Comparison of ENCODE assay signal across 26 cellular contexts in the genomic region with DNA sequence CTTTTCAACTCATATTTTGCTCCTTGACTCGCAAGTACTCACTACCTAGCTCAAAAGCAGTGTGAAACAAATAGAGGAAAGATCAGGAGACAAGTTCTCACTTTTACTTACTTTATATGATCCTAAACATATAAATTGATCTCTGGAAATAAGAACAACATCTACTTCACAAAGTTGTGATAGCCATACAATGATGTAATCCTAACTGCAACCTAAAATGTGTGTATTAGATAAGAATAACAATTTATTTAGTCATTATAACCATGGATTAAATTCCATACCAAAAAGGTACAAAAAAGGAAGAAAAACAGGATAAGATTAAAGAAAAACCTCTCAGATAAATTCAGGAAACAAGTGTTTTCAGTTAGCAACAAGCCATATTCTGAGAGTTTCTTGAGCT.
DNase-seq lines count a peak whose midpoint lies in the region; ATAC-seq, FAIRE-seq and TF ChIP-seq lines count a peak whose summit lies in the region.
"Had no signal": no experiment of that assay in that cellular context is flagged by ENCODE, and none has a peak within 500 bp of the region (broad histone marks: within the 10 kb centered on the region; RNA-seq: fewer than 3 reads in every experiment).

No MANE protein-coding gene starts in this region.

- no peaks in the 10 kb centered on the region for H3K9me3 Mint-ChIP-seq in activated T-cell treated with anti-CD3 and anti-CD28 coated beads, Interleukin-2, amount 50 U/mL, for 72 hours
- no peaks in the 10 kb centered on the region for H3K9me3 Mint-ChIP-seq in activated T-cell treated with anti-CD3 and anti-CD28 coated beads, Interleukin-2, amount 50 U/mL, for 4 hours
- peaks cover 1% of the 10 kb centered on the region for H3K9me3 Mint-ChIP-seq in nephron progenitor cell
- H3K9me3 Mint-ChIP-seq: CD4-positive, CD25-positive, alpha-beta regulatory T cell; CD8-positive, alpha-beta T cell; H9; HFFc6 had no signal

- CTCF ChIA-PET in HEK293 (lab: Yijun Ruan, JAX): no interaction called here

- H3K4me1 ChIP-seq in HEK293 (ENCODE audit: control insufficient read depth, insufficient read depth, low read length): peaks cover 18% of the 10 kb centered on the region
- H3K4me1 ChIP-seq: BLaER1 had no signal

- TF ChIP-seq CTCF in HEK293 (tag by site-specific recombination; IDR thresholded peaks at IDR 0.05): no peak
- TF ChIP-seq CTCF in nephron progenitor cell (IDR thresholded peaks at IDR 0.05): no peak

- no peaks in the 10 kb centered on the region for H3K27me3 Mint-ChIP-seq in activated T-cell treated with anti-CD3 and anti-CD28 coated beads, Interleukin-2, amount 50 U/mL, for 72 hours (ENCODE audit: low read depth)
- H3K27me3 Mint-ChIP-seq in activated T-cell treated with anti-CD3 and anti-CD28 coated beads, Interleukin-2, amount 50 U/mL, for 4 hours (ENCODE audit: low read depth): no peaks in the 10 kb centered on the region
- peaks cover 2% of the 10 kb centered on the region for H3K27me3 Mint-ChIP-seq in nephron progenitor cell (ENCODE audit: low read depth, poor library complexity)
- H3K27me3 Mint-ChIP-seq: B cell; CD4-positive, CD25-positive, alpha-beta regulatory T cell had no signal

- H3K36me3 Mint-ChIP-seq in activated T-cell treated with anti-CD3 and anti-CD28 coated beads, Interleukin-2, amount 50 U/mL, for 72 hours (ENCODE audit: insufficient read depth in 2 of 2): peaks cover 0 to 3% of the 10 kb centered on the region in 2 donors
- peaks cover 9% of the 10 kb centered on the region for H3K36me3 Mint-ChIP-seq in activated T-cell treated with anti-CD3 and anti-CD28 coated beads, Interleukin-2, amount 50 U/mL, for 4 hours (ENCODE audit: insufficient read depth)
- H3K36me3 Mint-ChIP-seq in nephron progenitor cell (ENCODE audit: low read depth): peaks cover 11% of the 10 kb centered on the region

- peaks cover 8% of the 10 kb centered on the region for H3K4me1 Mint-ChIP-seq in activated T-cell treated with anti-CD3 and anti-CD28 coated beads, Interleukin-2, amount 50 U/mL, for 72 hours (ENCODE audit: low read depth)
- peaks cover 14% of the 10 kb centered on the region for H3K4me1 Mint-ChIP-seq in activated T-cell treated with anti-CD3 and anti-CD28 coated beads, Interleukin-2, amount 50 U/mL, for 4 hours (ENCODE audit: low read depth)
- H3K4me1 Mint-ChIP-seq in nephron progenitor cell: no peaks in the 10 kb centered on the region

- peak; percentile 29 for FAIRE-seq in endometrium (lab: Jason Lieb, UNC)
- FAIRE-seq: A204.1, GM12878, GM19239, H1 had no signal

- no peak for ATAC-seq in activated T-cell treated with anti-CD3 and anti-CD28 coated beads, Interleukin-2, amount 50 U/mL, for 72 hours (replicated peaks in 1 of 2)
- ATAC-seq in activated T-cell treated with anti-CD3 and anti-CD28 coated beads, Interleukin-2, amount 50 U/mL, for 4 hours: no peak
- ATAC-seq: CD8-positive, alpha-beta T cell; GM12878; HCT116 had no signal

- no peak for DNase-seq in activated T-cell treated with anti-CD3 and anti-CD28 coated beads, Interleukin-2, amount 50 U/mL, for 72 hours
- no peak for DNase-seq in activated T-cell treated with anti-CD3 and anti-CD28 coated beads, Interleukin-2, amount 50 U/mL, for 4 hours
- DNase-seq in nephron progenitor cell (no peak), NCI-H2171 (lab: John Stamatoyannopoulos, UW) (no peak), NCI-H82 treated with DMSO at 0.1 percent for 48 hours (lab: John Stamatoyannopoulos, UW; ENCODE audit: unreplicated experiment) (no peak)
- DNase-seq in activated naive CD4-positive, alpha-beta T cell treated with Interleukin-2 at 50 U/mL for 16 hours: no peak
- DNase-seq: Caco-2; CD4-positive, CD25-positive, alpha-beta regulatory T cell; CD8-positive, alpha-beta T cell; DMS153; DND-41; GDM1; GM23248; H9; HFFc6 had no signal

- H3K36me3 ChIP-seq in HEK293 (ENCODE audit: control insufficient read depth in 2 of 2, insufficient read depth in 1 of 2, low read length in 2 of 2): peaks cover 0 to 3% of the 10 kb centered on the region in 2 experiments; a peak in 1 of 3 replicates

- no peaks in the 10 kb centered on the region for H3K9me3 ChIP-seq in HEK293 (ENCODE audit: control insufficient read depth, insufficient read depth, low read depth, low read length)
- H3K9me3 ChIP-seq: BLaER1, Caco-2 had no signal

- H3K4me3 ChIP-seq in HEK293 (ENCODE audit: low read depth, low read length): no peak overlapping the region
- H3K4me3 ChIP-seq: BLaER1, GM12878, GM23248 had no signal

- POLR2A ChIA-PET in HEK293 (lab: Yijun Ruan, JAX): interaction anchor here (0.6 kb wide), 1 partner anchor 46 kb away, joined by 6 read pairs; no protein-coding TSS in a partner anchor

- H3K27ac Mint-ChIP-seq in activated T-cell treated with anti-CD3 and anti-CD28 coated beads, Interleukin-2, amount 50 U/mL, for 72 hours: peak overlapping the region; percentile 42
- peak overlapping the region; percentile 71 for H3K27ac Mint-ChIP-seq in nephron progenitor cell
- H3K27ac Mint-ChIP-seq: B cell; CD8-positive, alpha-beta T cell; H9; HFFc6 had no signal

- no peak overlapping the region for H3K4me3 Mint-ChIP-seq in activated T-cell treated with anti-CD3 and anti-CD28 coated beads, Interleukin-2, amount 50 U/mL, for 72 hours
- H3K4me3 Mint-ChIP-seq in activated T-cell treated with anti-CD3 and anti-CD28 coated beads, Interleukin-2, amount 50 U/mL, for 4 hours: no peak overlapping the region
- H3K4me3 Mint-ChIP-seq in nephron progenitor cell: no peak overlapping the region
- H3K4me3 Mint-ChIP-seq: B cell; CD4-positive, CD25-positive, alpha-beta regulatory T cell; CD8-positive, alpha-beta T cell; H9; HFFc6 had no signal

- H3K27ac ChIP-seq in HEK293 (ENCODE audit: extremely low read depth, low read depth, low read length): no peak overlapping the region
- H3K27ac ChIP-seq: 22Rv1, BLaER1, C4-2B, GM23248 had no signal

TF ChIP-seq in HEK293, 187 proteins besides CTCF, POLR2A, EP300 and RAD21:
- TF ChIP-seq, protein P1, sequence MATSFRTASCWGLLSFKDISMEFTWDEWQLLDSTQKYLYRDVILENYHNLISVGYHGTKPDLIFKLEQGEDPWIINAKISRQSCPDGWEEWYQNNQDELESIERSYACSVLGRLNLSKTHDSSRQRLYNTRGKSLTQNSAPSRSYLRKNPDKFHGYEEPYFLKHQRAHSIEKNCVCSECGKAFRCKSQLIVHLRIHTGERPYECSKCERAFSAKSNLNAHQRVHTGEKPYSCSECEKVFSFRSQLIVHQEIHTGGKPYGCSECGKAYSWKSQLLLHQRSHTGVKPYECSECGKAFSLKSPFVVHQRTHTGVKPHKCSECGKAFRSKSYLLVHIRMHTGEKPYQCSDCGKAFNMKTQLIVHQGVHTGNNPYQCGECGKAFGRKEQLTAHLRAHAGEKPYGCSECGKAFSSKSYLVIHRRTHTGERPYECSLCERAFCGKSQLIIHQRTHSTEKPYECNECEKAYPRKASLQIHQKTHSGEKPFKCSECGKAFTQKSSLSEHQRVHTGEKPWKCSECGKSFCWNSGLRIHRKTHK (tag by site-specific recombination; IDR thresholded peaks at IDR 0.05): no peak
- no peak for TF ChIP-seq EGR2 (tag by site-specific recombination; IDR thresholded peaks at IDR 0.05; ENCODE audit: low read depth)
- TF ChIP-seq, protein P2, sequence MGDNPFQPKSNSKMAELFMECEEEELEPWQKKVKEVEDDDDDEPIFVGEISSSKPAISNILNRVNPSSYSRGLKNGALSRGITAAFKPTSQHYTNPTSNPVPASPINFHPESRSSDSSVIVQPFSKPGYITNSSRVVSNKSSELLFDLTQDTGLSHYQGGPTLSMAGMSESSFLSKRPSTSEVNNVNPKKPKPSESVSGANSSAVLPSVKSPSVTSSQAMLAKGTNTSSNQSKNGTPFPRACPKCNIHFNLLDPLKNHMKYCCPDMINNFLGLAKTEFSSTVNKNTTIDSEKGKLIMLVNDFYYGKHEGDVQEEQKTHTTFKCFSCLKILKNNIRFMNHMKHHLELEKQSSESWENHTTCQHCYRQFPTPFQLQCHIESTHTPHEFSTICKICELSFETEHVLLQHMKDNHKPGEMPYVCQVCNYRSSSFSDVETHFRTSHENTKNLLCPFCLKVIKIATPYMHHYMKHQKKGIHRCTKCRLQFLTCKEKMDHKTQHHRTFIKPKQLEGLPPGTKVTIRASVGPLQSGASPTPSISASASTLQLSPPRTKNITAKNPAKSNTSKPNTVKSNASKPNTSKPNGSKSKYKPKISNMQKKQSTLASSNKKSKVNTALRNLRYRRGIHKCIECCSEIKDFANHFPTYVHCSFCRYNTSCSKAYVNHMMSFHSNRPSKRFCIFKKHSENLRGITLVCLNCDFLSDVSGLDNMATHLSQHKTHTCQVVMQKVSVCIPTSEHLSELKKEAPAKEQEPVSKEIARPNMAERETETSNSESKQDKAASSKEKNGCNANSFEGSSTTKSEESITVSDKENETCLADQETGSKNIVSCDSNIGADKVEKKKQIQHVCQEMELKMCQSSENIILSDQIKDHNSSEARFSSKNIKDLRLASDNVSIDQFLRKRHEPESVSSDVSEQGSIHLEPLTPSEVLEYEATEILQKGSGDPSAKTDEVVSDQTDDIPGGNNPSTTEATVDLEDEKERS (tag by site-specific recombination; IDR thresholded peaks at IDR 0.05): no peak
- TF ChIP-seq ATF2 (tag by site-specific recombination; IDR thresholded peaks at IDR 0.05; ENCODE audit: low read depth): 0 out of 2 replicates have a peak, but pooled peaks have one; percentile 65
- TF ChIP-seq ZBTB21 (tag by site-specific recombination; IDR thresholded peaks at IDR 0.05): no peak
- TF ChIP-seq ZNF501 (tag by site-specific recombination; IDR thresholded peaks at IDR 0.05): no peak
- TF ChIP-seq, protein P3, sequence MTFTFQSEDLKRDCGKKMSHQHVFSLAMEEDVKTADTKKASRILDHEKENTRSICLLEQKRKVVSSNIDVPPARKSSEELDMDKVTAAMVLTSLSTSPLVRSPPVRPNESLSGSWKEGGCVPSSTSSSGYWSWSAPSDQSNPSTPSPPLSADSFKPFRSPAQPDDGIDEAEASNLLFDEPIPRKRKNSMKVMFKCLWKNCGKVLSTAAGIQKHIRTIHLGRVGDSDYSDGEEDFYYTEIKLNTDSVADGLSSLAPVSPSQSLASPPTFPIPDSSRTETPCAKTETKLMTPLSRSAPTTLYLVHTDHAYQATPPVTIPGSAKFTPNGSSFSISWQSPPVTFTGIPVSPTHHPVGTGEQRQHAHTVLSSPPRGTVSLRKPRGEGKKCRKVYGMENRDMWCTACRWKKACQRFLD (tag by site-specific recombination; IDR thresholded peaks at IDR 0.05): no peak
